1 cellular context compared by ENCODE assay signal in genomic region chr5:144391044-144391443, GRCh38.
TF ChIP-seq lines count a peak whose summit lies in the region.

No MANE protein-coding gene starts in this region.

TF ChIP-seq in WTC11, 78 proteins besides CTCF, POLR2A, EP300 and RAD21 (continued from another document):
- no peak for TF ChIP-seq SMAD4 (CRISPR knock-in tag; IDR thresholded peaks at IDR 0.05)
